ENCODE assay signal across 14 cellular contexts in genomic region chr12:55673638-55674037, GRCh38. TPM values are rescaled to one million over a fixed set of nuclear protein-coding genes. Genes with fewer than 3 reads are reported as not detected.
DNase-seq lines count a peak whose midpoint lies in the region; ATAC-seq, FAIRE-seq and TF ChIP-seq lines count a peak whose summit lies in the region.
"Had no signal": no experiment of that assay in that cellular context is flagged by ENCODE, and none has a peak within 500 bp of the region (broad histone marks: within the 10 kb centered on the region; RNA-seq: fewer than 3 reads in every experiment).

No MANE protein-coding gene starts in this region.

- intact Hi-C loops in body of pancreas (cut with DNase I) = no loop called here

- no peak overlapping the region for H3K4me3 Mint-ChIP-seq in T-helper 17 cell
- no peak overlapping the region for H3K4me3 Mint-ChIP-seq in activated CD4-positive, alpha-beta T cell treated with anti-CD3 and anti-CD28 coated beads, Interleukin-2, amount 10 ng/mL, durations not matched to agents 7 days and 5 days

- no peaks in the 10 kb centered on the region for H3K9me3 Mint-ChIP-seq in activated CD4-positive, alpha-beta T cell treated with anti-CD3 and anti-CD28 coated beads, Interleukin-2, amount 10 ng/mL, durations not matched to agents 7 days and 5 days

- no peaks in the 10 kb centered on the region for H3K27me3 ChIP-seq in body of pancreas
- H3K27me3 ChIP-seq: gastrocnemius medialis had no signal

- no peaks in the 10 kb centered on the region for H3K4me1 ChIP-seq in body of pancreas
- H3K4me1 ChIP-seq: gastrocnemius medialis, parathyroid adenoma had no signal

- POLR2A ChIA-PET in activated CD4-positive, alpha-beta T cell treated with anti-CD3 and anti-CD28 coated beads, Interleukin-2, amount 10 ng/mL, durations not matched to agents 7 days and 5 days (lab: Charles Lee) = no interaction called here

- no peak overlapping the region for H3K4me3 ChIP-seq in body of pancreas
- H3K4me3 ChIP-seq: gastrocnemius medialis had no signal

- no peak for DNase-seq in GM12891 (ENCODE audit: insufficient read length, low spot score)
- no peak for DNase-seq in T-helper 17 cell
- no peak for DNase-seq in NCI-H2107 treated with DMSO at 0.1 percent for 48 hours (lab: John Stamatoyannopoulos, UW; ENCODE audit: unreplicated experiment)
- no peak for DNase-seq in hypothalamus (lab: John Stamatoyannopoulos, UW)
- DNase-seq in activated CD4-positive, alpha-beta T cell treated with anti-CD3 and anti-CD28 coated beads, Interleukin-2, amount 10 ng/mL, durations not matched to agents 7 days and 5 days = no peak
- DNase-seq in body of pancreas = no peak
- DNase-seq: COR-L47; gastrocnemius medialis; IMR-90; stimulated activated naive CD4-positive, alpha-beta T cell had no signal

- H3K36me3 Mint-ChIP-seq in T-helper 17 cell (ENCODE audit: low read depth) = peaks cover 5% of the 10 kb centered on the region
- H3K36me3 Mint-ChIP-seq in activated CD4-positive, alpha-beta T cell treated with anti-CD3 and anti-CD28 coated beads, Interleukin-2, amount 10 ng/mL, durations not matched to agents 7 days and 5 days (ENCODE audit: low read depth) = no peaks in the 10 kb centered on the region

- peaks cover 57% of the 10 kb centered on the region for H3K27me3 Mint-ChIP-seq in T-helper 17 cell
- peaks cover 6% of the 10 kb centered on the region for H3K27me3 Mint-ChIP-seq in activated CD4-positive, alpha-beta T cell treated with anti-CD3 and anti-CD28 coated beads, Interleukin-2, amount 10 ng/mL, durations not matched to agents 7 days and 5 days

- H3K36me3 ChIP-seq in body of pancreas (replicated peaks in 1 of 2; ENCODE audit: insufficient read depth in 1 of 2, low read depth in 2 of 2) = no peaks in the 10 kb centered on the region
- H3K36me3 ChIP-seq: gastrocnemius medialis had no signal

- peak; percentile 88 for FAIRE-seq in GM12891 (lab: Jason Lieb, UNC)

- H3K27ac ChIP-seq in body of pancreas = no peak overlapping the region
- H3K27ac ChIP-seq: gastrocnemius medialis, parathyroid adenoma had no signal

- CTCF ChIA-PET in activated CD4-positive, alpha-beta T cell treated with anti-CD3 and anti-CD28 coated beads, Interleukin-2, amount 10 ng/mL, durations not matched to agents 7 days and 5 days (lab: Charles Lee) = interaction anchor here (0.9 kb wide), 1 partner anchor 11 kb away, joined by 3 read pairs; no protein-coding TSS in a partner anchor

- H3K4me1 Mint-ChIP-seq in T-helper 17 cell = peaks cover 12% of the 10 kb centered on the region
- H3K4me1 Mint-ChIP-seq in activated CD4-positive, alpha-beta T cell treated with anti-CD3 and anti-CD28 coated beads, Interleukin-2, amount 10 ng/mL, durations not matched to agents 7 days and 5 days = no peaks in the 10 kb centered on the region

- peak; percentile 99 for ATAC-seq in GM19468 (IDR thresholded peaks at IDR 0.05; ENCODE audit: extremely low read depth, unreplicated experiment)
- peak; percentile 99 for ATAC-seq in HG03139 (IDR thresholded peaks at IDR 0.05; ENCODE audit: unreplicated experiment)
- ATAC-seq in T-helper 17 cell = peak; percentile 54
- ATAC-seq in body of pancreas = no peak

- H3K9me3 ChIP-seq in T-helper 17 cell (ENCODE audit: control insufficient read depth, low read length, poor library complexity, severe bottlenecking) (no peaks in the 10 kb centered on the region), body of pancreas (no peaks in the 10 kb centered on the region)
- H3K9me3 ChIP-seq: gastrocnemius medialis had no signal

- 0 out of 2 replicates have a peak, but pooled peaks have one; percentile 32 for TF ChIP-seq POLR2A in GM12891 (IDR thresholded peaks at IDR 0.05; ENCODE audit: low read depth, low read length)
- no peak for TF ChIP-seq POLR2A in body of pancreas (IDR thresholded peaks at IDR 0.05)

- no peak overlapping the region for H3K27ac Mint-ChIP-seq in T-helper 17 cell
- no peak overlapping the region for H3K27ac Mint-ChIP-seq in activated CD4-positive, alpha-beta T cell treated with anti-CD3 and anti-CD28 coated beads, Interleukin-2, amount 10 ng/mL, durations not matched to agents 7 days and 5 days

- no peak for TF ChIP-seq CTCF in body of pancreas (IDR thresholded peaks at IDR 0.05)

TF ChIP-seq in GM12891, 5 proteins besides CTCF, POLR2A, EP300 and RAD21:
- TF ChIP-seq SPI1 (IDR thresholded peaks at IDR 0.05; ENCODE audit: low read depth, low read length) (peak; percentile 97), POU2F2 (IDR thresholded peaks at IDR 0.05; ENCODE audit: low read depth, low read length) (no peak), TAF1 (IDR thresholded peaks at IDR 0.05; ENCODE audit: low read depth, low read length) (peak; percentile 47; the same call in 1 of the 2 replicates)

RNA-seq across cellular contexts. Expression of gene ITGA7, which starts 34.1 kb away (rescaled TPM):
- 4.3 TPM for polyA plus RNA-seq in GM12891 (2012; ENCODE audit: low read depth, missing spikeins)
- total RNA-seq in T-helper 17 cell (1 to 10 TPM in 1 of 2 donors, under 1 TPM in 1; 0.70 to 1.4 TPM), body of pancreas (10 to 100 TPM; 11.4 to 52.1 TPM)
- total RNA-seq in activated CD4-positive, alpha-beta T cell treated with anti-CD3 and anti-CD28 coated beads, Interleukin-2, amount 10 ng/mL, durations not matched to agents 7 days and 5 days = 1 to 10 TPM; 3.1 TPM

RNA-seq across cellular contexts. Expression of gene OR10P1, which starts 36.9 kb away (rescaled TPM):
- polyA plus RNA-seq in GM12891 (2012; ENCODE audit: low read depth, missing spikeins) = not detected
- total RNA-seq in T-helper 17 cell = not detected
- not detected for total RNA-seq in activated CD4-positive, alpha-beta T cell treated with anti-CD3 and anti-CD28 coated beads, Interleukin-2, amount 10 ng/mL, durations not matched to agents 7 days and 5 days
- total RNA-seq in body of pancreas = not detected
- total RNA-seq: gastrocnemius medialis, IMR-90 had no signal
- polyA plus RNA-seq: adipose tissue, IMR-90 had no signal

RNA-seq across cellular contexts. Expression of gene BLOC1S1, which starts 42.2 kb away (rescaled TPM):
- 172 TPM for polyA plus RNA-seq in GM12891 (2012; ENCODE audit: low read depth, missing spikeins)
- total RNA-seq in T-helper 17 cell = 10 to 100 TPM; 41.1 to 42.0 TPM
- total RNA-seq in activated CD4-positive, alpha-beta T cell treated with anti-CD3 and anti-CD28 coated beads, Interleukin-2, amount 10 ng/mL, durations not matched to agents 7 days and 5 days = 100 to 1,000 TPM; 164 to 181 TPM
- 100 to 1,000 TPM in 1 of 2 donors, 10 to 100 TPM in 1; 86.1 to 105 TPM for total RNA-seq in body of pancreas

RNA-seq across cellular contexts. Expression of gene RDH5, which starts 46.6 kb away (rescaled TPM):
- 7.2 TPM for polyA plus RNA-seq in GM12891 (2012; ENCODE audit: low read depth, missing spikeins)
- total RNA-seq in T-helper 17 cell = 10 to 100 TPM; 12.9 to 13.8 TPM
- 10 to 100 TPM; 23.3 to 25.8 TPM for total RNA-seq in activated CD4-positive, alpha-beta T cell treated with anti-CD3 and anti-CD28 coated beads, Interleukin-2, amount 10 ng/mL, durations not matched to agents 7 days and 5 days
- 10 to 100 TPM in 1 of 2 donors, 1 to 10 TPM in 1; 4.2 to 20.4 TPM for total RNA-seq in body of pancreas

RNA-seq across cellular contexts. Expression of gene CD63, which starts 55.2 kb away (rescaled TPM):
- polyA plus RNA-seq in GM12891 (2012; ENCODE audit: low read depth, missing spikeins) = 172 TPM
- 10 to 100 TPM; 83.3 to 83.9 TPM for total RNA-seq in T-helper 17 cell
- total RNA-seq in activated CD4-positive, alpha-beta T cell treated with anti-CD3 and anti-CD28 coated beads, Interleukin-2, amount 10 ng/mL, durations not matched to agents 7 days and 5 days = 100 to 1,000 TPM; 108 to 116 TPM
- total RNA-seq in body of pancreas = 100 to 1,000 TPM; 341 to 511 TPM
